1 cellular context compared by ENCODE assay signal in genomic region chr15:41116116-41116871, GRCh38.
TF ChIP-seq lines count a peak whose summit lies in the region.

TSS of gene INO80 (minus strand) at chr15:41116280. CDS start at chr15:41096310, 19,970 bp downstream.

TF ChIP-seq in HepG2, 621 proteins besides CTCF, POLR2A, EP300 and RAD21 (continued from another document and continues in another):
- TF ChIP-seq ZNF274 (CRISPR knock-in tag; IDR thresholded peaks at IDR 0.05) (peak; percentile 71; the same call in 1 of the 2 replicates), SUZ12 (IDR thresholded peaks at IDR 0.05; ENCODE audit: low read depth, low read length) (no peak), ZNF34 (CRISPR knock-in tag; IDR thresholded peaks at IDR 0.05; ENCODE audit: borderline replicate concordance) (0 out of 2 replicates have a peak, but pooled peaks have one; percentile 25), ZNF770 (CRISPR knock-in tag; IDR thresholded peaks at IDR 0.05) (peak; percentile 33; the same call in 1 of the 2 replicates), FOSL2 (CRISPR knock-in tag; IDR thresholded peaks at IDR 0.05) (peak; percentile 57), ERF (CRISPR knock-in tag; IDR thresholded peaks at IDR 0.05) (peak; percentile 83; the same call in 1 of the 2 replicates), ZBTB37 (CRISPR knock-in tag; IDR thresholded peaks at IDR 0.05) (no peak), ZFP36L2 (CRISPR knock-in tag; IDR thresholded peaks at IDR 0.05) (no peak), ZUFSP (CRISPR knock-in tag; IDR thresholded peaks at IDR 0.05; ENCODE audit: borderline replicate concordance) (no peak), ZNF503 (CRISPR knock-in tag; IDR thresholded peaks at IDR 0.05) (no peak), ARNTL (CRISPR knock-in tag; IDR thresholded peaks at IDR 0.05) (no peak), ZNF343 (CRISPR knock-in tag; IDR thresholded peaks at IDR 0.05) (no peak; the same call in 1 of the 2 replicates), ZNF354B (CRISPR knock-in tag; IDR thresholded peaks at IDR 0.05) (no peak), REPIN1 (CRISPR knock-in tag; IDR thresholded peaks at IDR 0.05; ENCODE audit: borderline replicate concordance, low read depth) (0 out of 2 replicates have a peak, but pooled peaks have one; percentile 66), HMG20A (CRISPR knock-in tag; IDR thresholded peaks at IDR 0.05; ENCODE audit: borderline replicate concordance) (no peak), ZSCAN25 (CRISPR knock-in tag; IDR thresholded peaks at IDR 0.05) (0 out of 2 replicates have a peak, but pooled peaks have one; percentile 53), ZBTB34 (CRISPR knock-in tag; IDR thresholded peaks at IDR 0.05) (0 out of 2 replicates have a peak, but pooled peaks have one; percentile 69), CREB3 (CRISPR knock-in tag; IDR thresholded peaks at IDR 0.05) (no peak), SOX6 (IDR thresholded peaks at IDR 0.05) (no peak), SOX6 (CRISPR knock-in tag; IDR thresholded peaks at IDR 0.05) (peak; percentile 66), ZNF513 (CRISPR knock-in tag; conservative IDR thresholded peaks at IDR 0.05) (no peak), ZBTB46 (CRISPR knock-in tag; IDR thresholded peaks at IDR 0.05; ENCODE audit: borderline replicate concordance) (no peak), DNMT1 (CRISPR knock-in tag; IDR thresholded peaks at IDR 0.05) (no peak), AKNA (CRISPR knock-in tag; IDR thresholded peaks at IDR 0.05; ENCODE audit: borderline replicate concordance) (no peak), NFKBIZ (CRISPR knock-in tag; IDR thresholded peaks at IDR 0.05) (peak; percentile 55; the same call in 1 of the 2 replicates), ZSCAN20 (CRISPR knock-in tag; IDR thresholded peaks at IDR 0.05; ENCODE audit: borderline replicate concordance) (no peak), ZNF12 (CRISPR knock-in tag; IDR thresholded peaks at IDR 0.05) (no peak), ZNF710 (CRISPR knock-in tag; IDR thresholded peaks at IDR 0.05; ENCODE audit: borderline replicate concordance) (peak; percentile 47; the same call in 1 of the 2 replicates), NFIC (IDR thresholded peaks at IDR 0.05; ENCODE audit: low read length) (no peak), ZFP36L1 (CRISPR knock-in tag; IDR thresholded peaks at IDR 0.05) (no peak), LCORL (IDR thresholded peaks at IDR 0.05) (no peak), LCORL (CRISPR knock-in tag; IDR thresholded peaks at IDR 0.05) (peak; percentile 42; the same call in 1 of the 2 replicates), ZBTB21 (CRISPR knock-in tag; IDR thresholded peaks at IDR 0.05) (no peak; the same call in 1 of the 2 replicates), ZFP62 (CRISPR knock-in tag; IDR thresholded peaks at IDR 0.05) (no peak), NFE2L2 (IDR thresholded peaks at IDR 0.05; ENCODE audit: low read length) (peak; percentile 58), NR1H2 (CRISPR knock-in tag; IDR thresholded peaks at IDR 0.05; ENCODE audit: borderline replicate concordance, low read depth) (no peak), IRX3 (CRISPR knock-in tag; IDR thresholded peaks at IDR 0.05; ENCODE audit: borderline replicate concordance, low read depth) (0 out of 2 replicates have a peak, but pooled peaks have one; percentile 59)
